ENCODE assay signal across 8 cellular contexts in the genomic region with DNA sequence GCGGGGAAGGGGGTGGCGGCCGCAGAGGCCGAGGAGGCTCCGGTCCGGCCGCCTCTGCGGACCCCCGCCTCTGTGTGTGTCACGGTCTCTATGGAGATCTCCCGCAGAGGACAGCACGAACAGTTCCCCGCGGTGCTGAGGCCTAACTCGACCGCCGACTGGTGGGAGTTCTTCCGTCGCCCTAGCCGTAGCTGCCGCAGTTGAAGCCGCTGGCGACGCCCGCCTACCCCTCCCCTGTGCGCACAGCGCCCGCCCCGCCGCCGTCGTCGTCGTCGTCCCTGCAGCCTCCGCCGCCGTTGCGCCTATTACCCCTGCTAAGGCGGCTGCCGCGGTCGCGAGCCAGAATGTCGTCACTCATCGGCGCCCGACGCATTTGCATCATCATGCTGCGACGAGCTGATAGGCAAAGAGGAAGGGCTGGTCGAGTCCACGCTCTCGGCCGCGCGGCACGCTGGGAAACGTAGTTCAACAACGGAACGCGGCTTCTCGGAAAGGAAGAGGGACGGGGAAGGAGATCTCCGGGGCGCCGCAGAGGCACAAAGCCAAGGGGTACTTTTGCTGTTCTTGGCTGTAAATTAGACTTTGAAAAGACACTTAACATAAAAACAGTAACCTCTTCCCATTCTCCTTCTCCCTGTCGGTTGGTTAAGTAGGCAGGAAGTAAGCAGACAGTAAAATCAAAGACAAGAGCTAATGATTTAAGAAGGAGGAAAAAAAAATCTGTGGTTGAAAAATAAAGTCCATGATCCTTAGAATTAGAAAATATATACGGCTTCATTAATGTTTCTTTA. TPM values are rescaled to one million over a fixed set of nuclear protein-coding genes. Genes with fewer than 3 reads are reported as not detected.
DNase-seq lines count a peak whose midpoint lies in the region; TF ChIP-seq lines count a peak whose summit lies in the region.

A gene (minus strand): TSS at position 346 of the 791 bp plus-strand sequence. CDS start 538 bp downstream, outside the sequence.

- no peaks in the 10 kb centered on the region for H3K9me3 ChIP-seq in effector memory CD4-positive, alpha-beta T cell (ENCODE audit: control insufficient read depth, low read length)

- no peak for TF ChIP-seq CTCF in GM20000 (IDR thresholded peaks at IDR 0.05; ENCODE audit: extremely low read depth, missing control alignments)

- no peaks in the 10 kb centered on the region for H3K36me3 ChIP-seq in effector memory CD4-positive, alpha-beta T cell (ENCODE audit: control insufficient read depth, insufficient read depth, low read length)

- peaks cover 30% of the 10 kb centered on the region for H3K4me1 ChIP-seq in effector memory CD4-positive, alpha-beta T cell (ENCODE audit: control insufficient read depth, insufficient read depth, low read length, poor library complexity, severe bottlenecking)

- H3K4me3 ChIP-seq in effector memory CD4-positive, alpha-beta T cell (ENCODE audit: insufficient read depth, low read depth, low read length, poor library complexity, severe bottlenecking): peak within 1 kb of the TSS; percentile 95

- peak; percentile 96 for DNase-seq in CMK (ENCODE audit: low read depth)
- DNase-seq in GM20000 (ENCODE audit: low spot score): peak; percentile 93
- peak; percentile 99 for DNase-seq in HT-29 (ENCODE audit: low spot score)
- peak; percentile 94 to 95 for DNase-seq in NOMO-1 (lab: John Stamatoyannopoulos, UW; ENCODE audit: unreplicated experiment in 2 of 2)
- DNase-seq in effector memory CD4-positive, alpha-beta T cell: peak; percentile 99 to 100 (median 99)
- DNase-seq in lung microvascular endothelial cell (ENCODE audit: low read depth in 2 of 2): peak; percentile 99
- peak; percentile 95 to 99 (median 99) for DNase-seq in stimulated activated CD4-positive, alpha-beta T cell treated with anti-CD3 and anti-CD28 coated beads, TNF-alpha, amount 100 ng/mL, for 48 hours (ENCODE audit: low read depth in 3 of 3)

- POLR2A ChIA-PET in activated CD8-positive, alpha-beta memory T cell treated with anti-CD3 and anti-CD28 coated beads for 36 hours (lab: Charles Lee): interaction anchor here (0.5 to 1.4 kb wide), 9 partner anchors 8 to 557 kb away, joined by 3 to 9 read pairs (median 3); a partner anchor contains a TSS

- CTCF ChIA-PET in activated CD8-positive, alpha-beta memory T cell treated with anti-CD3 and anti-CD28 coated beads for 36 hours (lab: Charles Lee): interaction anchor here (0.6 to 1.9 kb wide), 2 partner anchors 97 to 106 kb away, joined by 3 to 8 read pairs; a partner anchor contains a TSS

- H3K27me3 ChIP-seq in effector memory CD4-positive, alpha-beta T cell (replicated peaks; ENCODE audit: control insufficient read depth, insufficient read depth, low read length, poor library complexity, severe bottlenecking): no peaks in the 10 kb centered on the region

- H3K27ac ChIP-seq in effector memory CD4-positive, alpha-beta T cell (ENCODE audit: insufficient read depth, low read length, poor library complexity, severe bottlenecking): peak within 1 kb of the TSS; percentile 100

RNA-seq across cellular contexts. Expression of the gene that starts here (rescaled TPM):
- 29.3 and 31.3 TPM in 2 replicates for total RNA-seq in HT-29 (2014; rRNA removed; shearing (Covaris generic))
- 10 to 100 TPM; 98.5 to 99.7 TPM for total RNA-seq in activated CD8-positive, alpha-beta memory T cell treated with anti-CD3 and anti-CD28 coated beads for 36 hours
- total RNA-seq in lung microvascular endothelial cell: 16.6 and 22.2 TPM in 2 replicates

Comparison
In these comparisons a context has a peak if more than half of its experiments do, and no peak if none do; other contexts are left out.
1. Peak in every context shown above with its lines: DNase-seq, H3K4me3 ChIP-seq and H3K27ac ChIP-seq.